9 cellular contexts compared by ENCODE assay signal in the genomic region with DNA sequence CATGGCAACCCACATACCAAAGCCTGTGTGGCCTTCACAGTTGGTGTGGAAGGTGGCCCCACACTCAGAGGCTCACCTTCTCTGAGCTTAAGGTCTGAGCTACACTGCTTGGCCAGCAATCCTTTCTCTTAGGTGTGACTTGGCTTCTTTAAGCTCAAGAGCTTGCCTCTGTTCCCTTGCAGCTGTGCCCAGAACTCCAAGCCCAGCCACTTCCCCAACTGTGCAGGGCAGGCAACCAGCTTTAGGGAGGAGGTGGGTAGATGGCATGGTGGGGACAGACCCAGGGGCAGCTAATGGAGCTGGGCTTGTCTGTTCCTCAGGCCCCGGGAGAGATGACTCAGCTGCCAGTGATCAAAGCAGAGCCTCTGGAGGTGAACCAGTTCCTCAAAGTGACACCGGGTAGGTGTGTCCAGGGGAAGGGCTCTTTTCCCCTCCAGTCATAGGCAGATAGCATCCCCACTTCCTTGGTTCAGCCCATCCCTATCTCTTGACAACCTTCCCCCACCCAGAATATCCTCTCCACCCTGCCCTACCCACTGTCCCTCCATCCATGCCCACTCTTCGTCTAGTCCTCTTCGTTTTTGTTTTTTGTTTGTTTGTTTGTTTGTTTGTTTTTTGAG. TPM values are rescaled to one million over a fixed set of nuclear protein-coding genes. Genes with fewer than 3 reads are reported as not detected.
A peak's percentile ranks its signal among the peaks of the same experiment; 100 is the strongest.
DNase-seq lines count a peak whose midpoint lies in the region; ATAC-seq and TF ChIP-seq lines count a peak whose summit lies in the region.
"Had no signal": no experiment of that assay in that cellular context is flagged by ENCODE, and none has a peak within 500 bp of the region (broad histone marks: within the 10 kb centered on the region; RNA-seq: fewer than 3 reads in every experiment).

No MANE protein-coding gene starts in this region.

- no peak overlapping the region for H4K5ac ChIP-seq in mesendoderm (ENCODE audit: low read length)

- no peak overlapping the region for H4K8ac ChIP-seq in mesendoderm (ENCODE audit: low read depth, low read length)

- no peak for TF ChIP-seq POLR2A in GM18505 (IDR thresholded peaks at IDR 0.05; ENCODE audit: borderline replicate concordance, extremely low read depth, insufficient read depth, insufficient read length)

- intact Hi-C loops in MCF 10A (cut with micrococcal nuclease) = no loop called here

- H3K27me3 ChIP-seq in mesendoderm (ENCODE audit: insufficient read depth, low read length, poor library complexity) = no peaks in the 10 kb centered on the region
- no peaks in the 10 kb centered on the region for H3K27me3 ChIP-seq in hepatocyte

- POLR2A ChIA-PET in MCF 10A (lab: Yijun Ruan, JAX) = interaction anchor here (0.6 to 5.0 kb wide), 4 partner anchors 34 to 345 kb away, joined by 3 to 33 read pairs (median 15); no protein-coding TSS in a partner anchor

- no peak overlapping the region for H2BK5ac ChIP-seq in mesendoderm (ENCODE audit: low read length)

- H3K4me1 ChIP-seq in mesendoderm (ENCODE audit: control insufficient read depth, low read depth, low read length) = no peaks in the 10 kb centered on the region
- no peaks in the 10 kb centered on the region for H3K4me1 ChIP-seq in hepatocyte (ENCODE audit: insufficient read depth)

- H3K4me1 Mint-ChIP-seq in MCF 10A (ENCODE audit: insufficient read depth, unreplicated experiment) = peaks cover 17% of the 10 kb centered on the region

- no peak overlapping the region for H3K9ac ChIP-seq in mesendoderm (ENCODE audit: low read length)

- H3K4me3 Mint-ChIP-seq in MCF 10A (ENCODE audit: unreplicated experiment) = no peak overlapping the region

- H2AK5ac ChIP-seq in mesendoderm (ENCODE audit: low read length) = no peak overlapping the region

- H3K79me2 ChIP-seq in mesendoderm (ENCODE audit: control insufficient read depth, insufficient read depth, low read length) (no peaks in the 10 kb centered on the region), hepatocyte (peaks cover 7% of the 10 kb centered on the region)

- H3K4me3 ChIP-seq in mesendoderm (ENCODE audit: low read length) (no peak overlapping the region), hepatocyte (no peak overlapping the region)

- H3K9me3 ChIP-seq in hepatocyte (ENCODE audit: low read depth) = no peaks in the 10 kb centered on the region

- H3K27me3 Mint-ChIP-seq in MCF 10A (ENCODE audit: insufficient read depth, unreplicated experiment) = no peaks in the 10 kb centered on the region

- no TSS peak for BruUV-seq in MCF 10A (replicated peaks; lab: Mats Ljungman, UMichigan)

- H3K27ac Mint-ChIP-seq in MCF 10A (ENCODE audit: low read depth, unreplicated experiment) = no peak overlapping the region

- H3K27ac ChIP-seq in mesendoderm (ENCODE audit: low read depth, low read length) (no peak overlapping the region), hepatocyte (no peak overlapping the region)

- H3K18ac ChIP-seq in mesendoderm (ENCODE audit: low read length) = no peak overlapping the region

- TF ChIP-seq CTCF in hepatocyte (IDR thresholded peaks at IDR 0.05; ENCODE audit: poor library complexity) = no peak
- no peak for TF ChIP-seq CTCF in MCF 10A (IDR thresholded peaks at IDR 0.05; ENCODE audit: unreplicated experiment)

- DNase-seq in OCI-M1 (lab: John Stamatoyannopoulos, UW) = peak; percentile 50
- DNase-seq in mesendoderm = peak; percentile 76
- no peak for DNase-seq in COLO829 (ENCODE audit: low spot score)
- no peak for DNase-seq in hepatocyte (ENCODE audit: low spot score)
- no peak for DNase-seq in MCF 10A (ENCODE audit: unreplicated experiment)
- DNase-seq: left cardiac atrium, NCI-H1105 had no signal

- H3K36me3 ChIP-seq in mesendoderm (ENCODE audit: control insufficient read depth, insufficient read depth, low read length) = no peaks in the 10 kb centered on the region
- no peaks in the 10 kb centered on the region for H3K36me3 ChIP-seq in hepatocyte (replicated peaks; ENCODE audit: insufficient read depth, low read depth)

- peak overlapping the region; percentile 6 for H3K56ac ChIP-seq in mesendoderm (ENCODE audit: low read length)

- ATAC-seq in GM18505 (IDR thresholded peaks at IDR 0.05; ENCODE audit: unreplicated experiment) (peak; percentile 63), HG02759 (IDR thresholded peaks at IDR 0.05; ENCODE audit: unreplicated experiment) (peak; percentile 72)

- no peaks in the 10 kb centered on the region for H3K9me2 ChIP-seq in hepatocyte (replicated peaks; ENCODE audit: insufficient read depth)

- H3K23ac ChIP-seq in mesendoderm (ENCODE audit: low read length) = no peak overlapping the region

- no CpG with 5 or more reads among the region's 4 CpGs for WGBS in mesendoderm (ENCODE audit: extremely low coverage, insufficient coverage, low lambda C conversion rate)
- 65% methylated on average over 4 of the region's 4 CpGs for WGBS in hepatocyte (ENCODE audit: low lambda C conversion rate, missing lambda C conversion rate)

- CTCF ChIA-PET in MCF 10A (lab: Yijun Ruan, JAX) = interaction anchor here (0.5 to 18.4 kb wide), 31 partner anchors 9 to 344 kb away, joined by 3 to 374 read pairs (median 4); a partner anchor contains a TSS

- no peaks in the 10 kb centered on the region for H3K9me3 Mint-ChIP-seq in MCF 10A (ENCODE audit: unreplicated experiment)

- H3K4ac ChIP-seq in mesendoderm (ENCODE audit: low read depth, low read length) = no peak overlapping the region

- H4K20me1 ChIP-seq in hepatocyte (ENCODE audit: insufficient read depth, poor library complexity, severe bottlenecking) = peaks cover 3% of the 10 kb centered on the region

- H3K4me2 ChIP-seq in mesendoderm (ENCODE audit: low read length) (no peak overlapping the region), hepatocyte (no peak overlapping the region)

- H3K79me1 ChIP-seq in mesendoderm (ENCODE audit: low read length) = no peaks in the 10 kb centered on the region

- H3K36me3 Mint-ChIP-seq in MCF 10A (ENCODE audit: insufficient read depth, unreplicated experiment) = no peaks in the 10 kb centered on the region

- H2AFZ ChIP-seq in hepatocyte = no peak overlapping the region

- no peak overlapping the region for H2BK15ac ChIP-seq in mesendoderm (replicated peaks; ENCODE audit: low read depth)

- no peak overlapping the region for H2BK120ac ChIP-seq in mesendoderm (ENCODE audit: low read depth, low read length)

RNA-seq across cellular contexts. Expression of a gene that starts 32.3 kb away (rescaled TPM):
- polyA plus RNA-seq in mesendoderm (2013, experiment 1 of 2) = 12.5 TPM
- 13.8 TPM for polyA plus RNA-seq in mesendoderm (2013, experiment 2 of 2)
- total RNA-seq in hepatocyte (20.3 and 22.9 TPM in 2 replicates), MCF 10A (2022) (not detected in 2 replicates)
- 275 and 276 TPM in 2 replicates for polyA plus RNA-seq in hepatocyte

RNA-seq across cellular contexts. Expression of a gene that starts 37.5 kb away (rescaled TPM):
- 67.4 TPM for polyA plus RNA-seq in mesendoderm (2013, experiment 1 of 2)
- polyA plus RNA-seq in mesendoderm (2013, experiment 2 of 2) = 62.6 TPM
- 26.6 and 28.2 TPM in 2 replicates for total RNA-seq in hepatocyte
- 42.9 and 52.4 TPM in 2 replicates for polyA plus RNA-seq in hepatocyte
- 52.8 and 57.9 TPM in 2 replicates for total RNA-seq in MCF 10A (2022)

Comparison
In these comparisons a context has a peak if more than half of its experiments do, and no peak if none do; other contexts are left out.
1. DNase-seq: peak in OCI-M1 (single experiment) and mesendoderm (single experiment); none in COLO829 (single experiment), hepatocyte (single experiment) and MCF 10A (single experiment).
2. RNA of a gene that starts 32.3 kb away (total RNA-seq): 20.3 to 22.9 TPM in hepatocyte; not detected in MCF 10A; every median in the first group is over 10 times any median in the second.